In the genomic region with DNA sequence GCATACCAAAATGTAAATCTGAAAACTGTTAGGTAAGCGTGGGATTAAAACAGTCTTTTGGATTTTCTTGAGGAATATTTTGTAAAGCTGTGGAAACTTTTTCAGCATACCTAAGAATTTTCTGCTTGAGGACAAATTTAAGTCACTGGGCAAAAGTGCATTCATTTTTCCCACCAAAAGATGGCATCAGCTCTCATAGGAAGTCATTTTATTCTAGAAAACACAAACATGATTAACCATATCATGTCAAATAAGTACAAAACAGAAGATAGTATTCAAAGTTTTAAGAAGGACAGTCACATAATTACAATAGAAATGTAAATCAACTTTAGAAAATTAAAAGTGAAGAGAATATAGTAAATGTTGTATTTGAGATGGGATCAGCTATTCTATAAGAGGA, we compare ENCODE assay signal across 9 cellular contexts.
DNase-seq lines count a peak whose midpoint lies in the region; ATAC-seq, FAIRE-seq and TF ChIP-seq lines count a peak whose summit lies in the region.
"Had no signal": no experiment of that assay in that cellular context is flagged by ENCODE, and none has a peak within 500 bp of the region (broad histone marks: within the 10 kb centered on the region; RNA-seq: fewer than 3 reads in every experiment).

No MANE protein-coding gene starts in this region.

- no peaks in the 10 kb centered on the region for H4K20me1 ChIP-seq in HCT116 (ENCODE audit: insufficient read depth)

- H3K27ac ChIP-seq in HCT116 (ENCODE audit: low read depth, low read length) (no peak overlapping the region), VCaP (no peak overlapping the region), vagina (no peak overlapping the region)

- ATAC-seq in HCT116, result no peak
- no peak for ATAC-seq in GM18861 (IDR thresholded peaks at IDR 0.05; ENCODE audit: unreplicated experiment)
- no peak for ATAC-seq in stimulated activated naive CD8-positive, alpha-beta T cell treated with anti-CD3 and anti-CD28 coated beads, Interleukin-15, Interleukin-2, amounts not matched to agents 100 U/mL and 50 U/mL, for 24 hours

- TF ChIP-seq CTCF in AG09319 (IDR thresholded peaks at IDR 0.05; ENCODE audit: low read depth, low read length) (peak; percentile 47), HCT116 (IDR thresholded peaks at IDR 0.05 in 2 of 3, conservative IDR thresholded peaks at IDR 0.05 in 1 of 3; ENCODE audit: borderline replicate concordance in 1 of 3, insufficient read depth in 1 of 3, low read depth in 2 of 3, low read length in 2 of 3) (peak; percentile 26 to 50 (median 50); a peak in 4 of 6 replicates), VCaP (conservative IDR thresholded peaks at IDR 0.05) (peak; percentile 72), vagina (IDR thresholded peaks at IDR 0.05) (no peak)

- intact Hi-C loops in HCT116 (cut with micrococcal nuclease) (loop anchor here (5.0 to 10.0 kb wide), 2 partner anchors 169 to 386 kb away; a partner anchor contains a TSS), vagina (cut with DNase I) (no loop called here)

- H3K9me3 ChIP-seq in HCT116 (ENCODE audit: control insufficient read depth in 1 of 2, insufficient read depth in 1 of 2, low read depth in 1 of 2, low read length in 2 of 2) (no peaks in the 10 kb centered on the region), vagina (no peaks in the 10 kb centered on the region)

- CTCF ChIA-PET in HCT116 (lab: Charles Lee), result no interaction called here

- POLR2A ChIA-PET in HCT116 (lab: Charles Lee), result no interaction called here

- H3K9ac ChIP-seq in HCT116 (ENCODE audit: low read length), result no peak overlapping the region

- H3K4me2 ChIP-seq in HCT116 (ENCODE audit: low read length), result no peak overlapping the region

- TF ChIP-seq RAD21 in HCT116 (IDR thresholded peaks at IDR 0.05; ENCODE audit: low read depth), result peak; percentile 65

- BruUV-seq in HCT116 (replicated peaks; lab: Mats Ljungman, UMichigan), result no TSS peak

- RAD21 ChIA-PET in HCT116 (lab: Charles Lee; ENCODE audit: low non-redundant PET in 1 of 2, low total read pairs in 2 of 2, uncharacterized antibody in 2 of 2, unreplicated experiment in 2 of 2), result no interaction called here

- H3K4me1 ChIP-seq in HCT116 (ENCODE audit: control insufficient read depth in 1 of 2, insufficient read depth in 2 of 2, low read length in 2 of 2) (no peaks in the 10 kb centered on the region), vagina (no peaks in the 10 kb centered on the region)

- H3K27me3 ChIP-seq in HCT116 (ENCODE audit: insufficient read depth, low read length) (no peaks in the 10 kb centered on the region), vagina (no peaks in the 10 kb centered on the region)

- H3K4me3 ChIP-seq in HCT116 (replicated peaks in 1 of 2; ENCODE audit: low read depth in 1 of 2, low read length in 2 of 2) (no peak overlapping the region), vagina (no peak overlapping the region)

- DNase-seq in AG09319 (ENCODE audit: extremely low read depth, low read depth), result no peak
- DNase-seq in HCT116 (ENCODE audit: low read depth, low spot score), result peak; percentile 15
- DNase-seq in vagina (ENCODE audit: extremely low spot score in 2 of 2), result no peak
- DNase-seq in stimulated activated naive CD8-positive, alpha-beta T cell treated with anti-CD3 and anti-CD28 coated beads, Interleukin-15, Interleukin-2, amounts not matched to agents 100 U/mL and 50 U/mL, for 24 hours, result no peak
- DNase-seq in cerebellum (ENCODE audit: low spot score), result no peak
- DNase-seq: activated CD4-positive, alpha-beta memory T cell treated with anti-CD3 and anti-CD28 coated beads, Interleukin-2, amount 10 ng/mL, durations not matched to agents 7 days and 5 days had no signal

- no peak overlapping the region for H2AFZ ChIP-seq in HCT116 (ENCODE audit: low read depth, low read length, poor library complexity, severe bottlenecking)

- H3K36me3 ChIP-seq in HCT116 (ENCODE audit: control insufficient read depth in 1 of 2, insufficient read depth in 2 of 2, low read length in 2 of 2) (no peaks in the 10 kb centered on the region), vagina (peaks cover 0 to 7% of the 10 kb centered on the region in 2 donors)

- FAIRE-seq in islet of Langerhans (lab: Jason Lieb, UNC), result peak; percentile 33

- TF ChIP-seq POLR2A in HCT116 (IDR thresholded peaks at IDR 0.05; ENCODE audit: borderline replicate concordance, extremely low read depth, insufficient read depth, insufficient read length) (no peak), vagina (IDR thresholded peaks at IDR 0.05) (no peak)

- H3K79me2 ChIP-seq in HCT116 (ENCODE audit: insufficient read depth, low read length), result no peaks in the 10 kb centered on the region

- H3K9me2 ChIP-seq in HCT116 (ENCODE audit: insufficient read depth), result no peaks in the 10 kb centered on the region

TF ChIP-seq in HCT116, 20 proteins besides CTCF, POLR2A, EP300 and RAD21:
- TF ChIP-seq EGR1 (IDR thresholded peaks at IDR 0.05; ENCODE audit: low read depth) (no peak), ELF1 (IDR thresholded peaks at IDR 0.05; ENCODE audit: borderline replicate concordance, low read depth) (no peak), SIN3A (IDR thresholded peaks at IDR 0.05; ENCODE audit: low read depth) (no peak), CEBPB (IDR thresholded peaks at IDR 0.05; ENCODE audit: low read depth) (no peak), EZH2phosphoT487 (IDR thresholded peaks at IDR 0.05; ENCODE audit: borderline replicate concordance) (no peak), POLR2AphosphoS5 (IDR thresholded peaks at IDR 0.05; ENCODE audit: low read depth, low read length) (no peak), FOSL1 (IDR thresholded peaks at IDR 0.05; ENCODE audit: low read depth) (no peak), EZH2 (IDR thresholded peaks at IDR 0.05) (no peak), ZNF274 (IDR thresholded peaks at IDR 0.05; ENCODE audit: low read depth, low read length) (no peak), YY1 (IDR thresholded peaks at IDR 0.05; ENCODE audit: extremely low read depth, insufficient replicate concordance, low read depth, low read length) (no peak), SP1 (IDR thresholded peaks at IDR 0.05; ENCODE audit: low read depth) (no peak), TCF7L2 (IDR thresholded peaks at IDR 0.05; ENCODE audit: borderline replicate concordance, extremely low read depth, insufficient read depth, insufficient read length) (no peak)
- TF ChIP-seq, protein P1, sequence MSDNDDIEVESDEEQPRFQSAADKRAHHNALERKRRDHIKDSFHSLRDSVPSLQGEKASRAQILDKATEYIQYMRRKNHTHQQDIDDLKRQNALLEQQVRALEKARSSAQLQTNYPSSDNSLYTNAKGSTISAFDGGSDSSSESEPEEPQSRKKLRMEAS (IDR thresholded peaks at IDR 0.05), result no peak
- TF ChIP-seq, protein P2, sequence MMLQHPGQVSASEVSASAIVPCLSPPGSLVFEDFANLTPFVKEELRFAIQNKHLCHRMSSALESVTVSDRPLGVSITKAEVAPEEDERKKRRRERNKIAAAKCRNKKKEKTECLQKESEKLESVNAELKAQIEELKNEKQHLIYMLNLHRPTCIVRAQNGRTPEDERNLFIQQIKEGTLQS (IDR thresholded peaks at IDR 0.05), result no peak
- TF ChIP-seq, protein P3, sequence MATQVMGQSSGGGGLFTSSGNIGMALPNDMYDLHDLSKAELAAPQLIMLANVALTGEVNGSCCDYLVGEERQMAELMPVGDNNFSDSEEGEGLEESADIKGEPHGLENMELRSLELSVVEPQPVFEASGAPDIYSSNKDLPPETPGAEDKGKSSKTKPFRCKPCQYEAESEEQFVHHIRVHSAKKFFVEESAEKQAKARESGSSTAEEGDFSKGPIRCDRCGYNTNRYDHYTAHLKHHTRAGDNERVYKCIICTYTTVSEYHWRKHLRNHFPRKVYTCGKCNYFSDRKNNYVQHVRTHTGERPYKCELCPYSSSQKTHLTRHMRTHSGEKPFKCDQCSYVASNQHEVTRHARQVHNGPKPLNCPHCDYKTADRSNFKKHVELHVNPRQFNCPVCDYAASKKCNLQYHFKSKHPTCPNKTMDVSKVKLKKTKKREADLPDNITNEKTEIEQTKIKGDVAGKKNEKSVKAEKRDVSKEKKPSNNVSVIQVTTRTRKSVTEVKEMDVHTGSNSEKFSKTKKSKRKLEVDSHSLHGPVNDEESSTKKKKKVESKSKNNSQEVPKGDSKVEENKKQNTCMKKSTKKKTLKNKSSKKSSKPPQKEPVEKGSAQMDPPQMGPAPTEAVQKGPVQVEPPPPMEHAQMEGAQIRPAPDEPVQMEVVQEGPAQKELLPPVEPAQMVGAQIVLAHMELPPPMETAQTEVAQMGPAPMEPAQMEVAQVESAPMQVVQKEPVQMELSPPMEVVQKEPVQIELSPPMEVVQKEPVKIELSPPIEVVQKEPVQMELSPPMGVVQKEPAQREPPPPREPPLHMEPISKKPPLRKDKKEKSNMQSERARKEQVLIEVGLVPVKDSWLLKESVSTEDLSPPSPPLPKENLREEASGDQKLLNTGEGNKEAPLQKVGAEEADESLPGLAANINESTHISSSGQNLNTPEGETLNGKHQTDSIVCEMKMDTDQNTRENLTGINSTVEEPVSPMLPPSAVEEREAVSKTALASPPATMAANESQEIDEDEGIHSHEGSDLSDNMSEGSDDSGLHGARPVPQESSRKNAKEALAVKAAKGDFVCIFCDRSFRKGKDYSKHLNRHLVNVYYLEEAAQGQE (IDR thresholded peaks at IDR 0.05; ENCODE audit: low read depth), result no peak
TF ChIP-seq in HCT116: peak in this region for 0.

Comparison
In these comparisons a context has a peak if more than half of its experiments do, and no peak if none do; other contexts are left out.
1. CTCF ChIP-seq: peak in AG09319 (single experiment), HCT116 (3 of 3) and VCaP (single experiment); none in vagina (0 of 3).